29 cellular contexts compared by ENCODE assay signal in genomic region chr4:79877511-79877910, GRCh38.
DNase-seq lines count a peak whose midpoint lies in the region; ATAC-seq lines count a peak whose summit lies in the region.
"Had no signal": no experiment of that assay in that cellular context is flagged by ENCODE, and none has a peak within 500 bp of the region (broad histone marks: within the 10 kb centered on the region; RNA-seq: fewer than 3 reads in every experiment).

No MANE protein-coding gene starts in this region.

- no peak overlapping the region for H3K14ac ChIP-seq in trophoblast cell (ENCODE audit: low read length)

- H3K4me3 Mint-ChIP-seq in T-helper 17 cell: no peak overlapping the region
- H3K4me3 Mint-ChIP-seq: B cell; CD14-positive monocyte; CD4-positive, alpha-beta memory T cell; CD4-positive, alpha-beta T cell; CD8-positive, alpha-beta memory T cell; CD8-positive, alpha-beta T cell had no signal

- H3K4me1 ChIP-seq in trophoblast cell (ENCODE audit: control insufficient read depth in 1 of 2, insufficient read depth in 2 of 2, low read length in 2 of 2): no peaks in the 10 kb centered on the region
- H3K4me1 ChIP-seq: A549; BE2C; BLaER1; BLaER1 treated with 17β-estradiol and CSF1 and Interleukin-3, amounts not matched to agents 10 nM and 100 nM; Caco-2 had no signal

- H2AK5ac ChIP-seq in trophoblast cell (ENCODE audit: low read length): no peak overlapping the region

- H4K8ac ChIP-seq in trophoblast cell (ENCODE audit: low read depth, low read length): no peak overlapping the region

- no peak overlapping the region for H3K4ac ChIP-seq in trophoblast cell (ENCODE audit: low read depth, low read length)

- H3K4me3 ChIP-seq in trophoblast cell (ENCODE audit: low read depth, low read length): no peak overlapping the region
- H3K4me3 ChIP-seq: A549; BLaER1; BLaER1 treated with 17β-estradiol and CSF1 and Interleukin-3, amounts not matched to agents 10 nM and 100 nM had no signal

- no peak overlapping the region for H3K4me2 ChIP-seq in trophoblast cell (ENCODE audit: low read length)
- H3K4me2 ChIP-seq: A549; BLaER1; BLaER1 treated with 17β-estradiol and CSF1 and Interleukin-3, amounts not matched to agents 10 nM and 100 nM had no signal

- no peak overlapping the region for H2BK120ac ChIP-seq in trophoblast cell (ENCODE audit: insufficient read depth, low read length, poor library complexity)

- no peak overlapping the region for H4K12ac ChIP-seq in trophoblast cell (ENCODE audit: low read depth, low read length)

- no peak overlapping the region for H3K18ac ChIP-seq in trophoblast cell (ENCODE audit: low read length)

- no peak overlapping the region for H3K27ac Mint-ChIP-seq in T-helper 17 cell
- H3K27ac Mint-ChIP-seq: B cell; CD14-positive monocyte; CD4-positive, alpha-beta T cell; CD4-positive, CD25-positive, alpha-beta regulatory T cell; CD8-positive, alpha-beta memory T cell; CD8-positive, alpha-beta T cell had no signal

- H3K27ac ChIP-seq in trophoblast cell (ENCODE audit: low read depth, low read length): no peak overlapping the region
- H3K27ac ChIP-seq: 22Rv1; A549; BLaER1; BLaER1 treated with 17β-estradiol and CSF1 and Interleukin-3, amounts not matched to agents 10 nM and 100 nM; C4-2B had no signal

- H3K27me3 ChIP-seq in trophoblast cell (ENCODE audit: insufficient read depth, low read length): no peaks in the 10 kb centered on the region
- H3K27me3 ChIP-seq: BE2C; BLaER1; BLaER1 treated with 17β-estradiol and CSF1 and Interleukin-3, amounts not matched to agents 10 nM and 100 nM had no signal

- no peak overlapping the region for H3K23ac ChIP-seq in trophoblast cell (ENCODE audit: low read length)

- no peak overlapping the region for H2BK5ac ChIP-seq in trophoblast cell (ENCODE audit: low read depth, low read length, poor library complexity)

- H3K79me1 ChIP-seq in trophoblast cell (ENCODE audit: low read length): no peaks in the 10 kb centered on the region

- no peak for ATAC-seq in T-helper 17 cell
- ATAC-seq: A549; CD8-positive, alpha-beta T cell had no signal

- no peak overlapping the region for H2BK12ac ChIP-seq in trophoblast cell (ENCODE audit: low read length)

- H3K36me3 Mint-ChIP-seq in T-helper 17 cell (ENCODE audit: low read depth): no peaks in the 10 kb centered on the region
- H3K36me3 Mint-ChIP-seq: CD14-positive monocyte; CD4-positive, alpha-beta memory T cell; CD4-positive, CD25-positive, alpha-beta regulatory T cell; CD8-positive, alpha-beta T cell had no signal

- H3K36me3 ChIP-seq in trophoblast cell (ENCODE audit: control insufficient read depth in 1 of 2, insufficient read depth in 2 of 2, low read length in 2 of 2): no peaks in the 10 kb centered on the region
- H3K36me3 ChIP-seq: BE2C; BLaER1; BLaER1 treated with 17β-estradiol and CSF1 and Interleukin-3, amounts not matched to agents 10 nM and 100 nM had no signal

- no peaks in the 10 kb centered on the region for H3K9me3 ChIP-seq in trophoblast cell (ENCODE audit: insufficient read depth, low read depth, low read length)
- no peaks in the 10 kb centered on the region for H3K9me3 ChIP-seq in T-helper 17 cell (ENCODE audit: control insufficient read depth, low read length, poor library complexity, severe bottlenecking)
- H3K9me3 ChIP-seq: A549, BE2C, BLaER1, Caco-2 had no signal

- DNase-seq in trophoblast cell (peak; percentile 68 to 87), T-helper 17 cell (no peak)
- DNase-seq: 8988T; ACHN; AML-193; BE2C; C1 segment of cervical spinal cord; Caco-2; Calu3; CD4-positive, alpha-beta memory T cell; CD4-positive, alpha-beta T cell; CD4-positive, CD25-positive, alpha-beta regulatory T cell; CD8-positive, alpha-beta memory T cell; CD8-positive, alpha-beta T cell; COR-L47; DMS 273 treated with DMSO at 0.1 percent for 48 hours; DMS153; DMS53; DMS79; DMS79 treated with DMSO at 0.1 percent for 48 hours; DND-41; EL had no signal

- H3K9ac ChIP-seq in trophoblast cell (ENCODE audit: low read length): no peak overlapping the region
- H3K9ac ChIP-seq: BLaER1; BLaER1 treated with 17β-estradiol and CSF1 and Interleukin-3, amounts not matched to agents 10 nM and 100 nM had no signal

- H3K27me3 Mint-ChIP-seq in T-helper 17 cell: no peaks in the 10 kb centered on the region
- H3K27me3 Mint-ChIP-seq: CD4-positive, alpha-beta T cell; CD4-positive, CD25-positive, alpha-beta regulatory T cell; CD8-positive, alpha-beta memory T cell had no signal

- no peaks in the 10 kb centered on the region for H3K4me1 Mint-ChIP-seq in T-helper 17 cell
- H3K4me1 Mint-ChIP-seq: B cell; CD14-positive monocyte; CD4-positive, alpha-beta memory T cell; CD4-positive, CD25-positive, alpha-beta regulatory T cell; CD8-positive, alpha-beta memory T cell had no signal

- no peaks in the 10 kb centered on the region for H3K79me2 ChIP-seq in trophoblast cell (ENCODE audit: control insufficient read depth, insufficient read depth, low read length, poor library complexity)

- no peak overlapping the region for H4K91ac ChIP-seq in trophoblast cell (ENCODE audit: low read depth, low read length)

- no peak overlapping the region for H2AFZ ChIP-seq in trophoblast cell (ENCODE audit: insufficient read depth, low read length, poor library complexity)

Comparison
In these comparisons a context has a peak if more than half of its experiments do, and no peak if none do; other contexts are left out.
1. DNase-seq: peak in trophoblast cell (2 of 2); none in T-helper 17 cell (0 of 3).